1 cellular context compared by ENCODE assay signal in the genomic region with DNA sequence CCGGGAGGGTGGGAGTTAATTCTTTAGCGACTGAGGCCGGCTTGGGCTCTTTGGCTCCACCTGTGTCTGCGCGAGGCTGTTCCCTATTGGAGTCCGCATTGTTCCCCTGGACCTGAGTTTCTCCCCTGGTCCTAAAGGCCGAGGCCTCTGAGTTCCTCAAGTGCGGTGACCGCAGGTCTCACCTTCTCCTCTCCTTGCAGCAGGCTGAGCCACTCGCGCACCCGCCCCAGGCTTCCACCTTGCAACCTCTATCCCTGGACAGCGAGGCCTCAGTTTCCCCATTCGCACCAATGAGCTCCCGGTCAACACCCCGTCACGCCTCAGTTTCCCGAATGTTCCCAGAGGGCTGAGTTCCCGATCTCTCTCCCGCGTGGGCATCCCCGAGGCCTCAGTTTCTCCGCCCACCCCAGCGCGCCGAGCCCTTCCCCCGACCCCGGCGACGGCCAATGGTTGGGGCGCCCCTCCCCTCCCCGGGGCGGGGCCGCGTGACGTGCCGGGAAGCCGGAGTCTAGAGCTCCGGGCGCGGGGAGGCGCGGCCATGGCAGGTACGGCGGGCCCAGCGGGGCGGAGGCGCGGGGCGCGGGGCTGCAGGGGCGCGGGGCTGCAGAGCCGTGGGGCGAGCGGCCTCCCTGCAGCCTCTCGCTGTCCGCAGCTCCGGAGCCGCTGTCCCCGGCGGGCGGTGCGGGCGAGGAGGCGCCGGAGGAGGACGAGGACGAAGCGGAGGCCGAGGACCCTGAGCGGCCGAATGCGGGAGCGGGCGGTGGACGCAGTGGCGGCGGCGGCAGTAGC.
A peak's percentile ranks its signal among the peaks of the same experiment; 100 is the strongest.
TF ChIP-seq lines count a peak whose summit lies in the region.

A gene with protein sequence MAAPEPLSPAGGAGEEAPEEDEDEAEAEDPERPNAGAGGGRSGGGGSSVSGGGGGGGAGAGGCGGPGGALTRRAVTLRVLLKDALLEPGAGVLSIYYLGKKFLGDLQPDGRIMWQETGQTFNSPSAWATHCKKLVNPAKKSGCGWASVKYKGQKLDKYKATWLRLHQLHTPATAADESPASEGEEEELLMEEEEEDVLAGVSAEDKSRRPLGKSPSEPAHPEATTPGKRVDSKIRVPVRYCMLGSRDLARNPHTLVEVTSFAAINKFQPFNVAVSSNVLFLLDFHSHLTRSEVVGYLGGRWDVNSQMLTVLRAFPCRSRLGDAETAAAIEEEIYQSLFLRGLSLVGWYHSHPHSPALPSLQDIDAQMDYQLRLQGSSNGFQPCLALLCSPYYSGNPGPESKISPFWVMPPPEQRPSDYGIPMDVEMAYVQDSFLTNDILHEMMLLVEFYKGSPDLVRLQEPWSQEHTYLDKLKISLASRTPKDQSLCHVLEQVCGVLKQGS (plus strand): TSS at position 507 of the 789 bp plus-strand sequence. CDS start 32 bp downstream, at position 539.

TF ChIP-seq in H1, 55 proteins besides CTCF, POLR2A, EP300 and RAD21 (continued from another document and continues in another):
- TF ChIP-seq KDM1A (IDR thresholded peaks at IDR 0.05; ENCODE audit: borderline replicate concordance, low read length), result peak; percentile 52; the same call in 1 of the 2 replicates
- TF ChIP-seq SIX5 (IDR thresholded peaks at IDR 0.05; ENCODE audit: low read depth, low read length), result no peak
- no peak for TF ChIP-seq TEAD4 (IDR thresholded peaks at IDR 0.05; ENCODE audit: low read depth, low read length)
- peak; percentile 12 for TF ChIP-seq POLR2AphosphoS5 (IDR thresholded peaks at IDR 0.05; ENCODE audit: low read depth, low read length)
- TF ChIP-seq TAF7 (optimal IDR thresholded peaks at IDR 0.05; ENCODE audit: borderline replicate concordance, low read depth, low read length), result peak; percentile 49
- TF ChIP-seq, protein P1, sequence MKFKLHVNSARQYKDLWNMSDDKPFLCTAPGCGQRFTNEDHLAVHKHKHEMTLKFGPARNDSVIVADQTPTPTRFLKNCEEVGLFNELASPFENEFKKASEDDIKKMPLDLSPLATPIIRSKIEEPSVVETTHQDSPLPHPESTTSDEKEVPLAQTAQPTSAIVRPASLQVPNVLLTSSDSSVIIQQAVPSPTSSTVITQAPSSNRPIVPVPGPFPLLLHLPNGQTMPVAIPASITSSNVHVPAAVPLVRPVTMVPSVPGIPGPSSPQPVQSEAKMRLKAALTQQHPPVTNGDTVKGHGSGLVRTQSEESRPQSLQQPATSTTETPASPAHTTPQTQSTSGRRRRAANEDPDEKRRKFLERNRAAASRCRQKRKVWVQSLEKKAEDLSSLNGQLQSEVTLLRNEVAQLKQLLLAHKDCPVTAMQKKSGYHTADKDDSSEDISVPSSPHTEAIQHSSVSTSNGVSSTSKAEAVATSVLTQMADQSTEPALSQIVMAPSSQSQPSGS (IDR thresholded peaks at IDR 0.05; ENCODE audit: low read length), result peak; percentile 23; the same call in 1 of the 2 replicates
- no peak for TF ChIP-seq POU5F1 (IDR thresholded peaks at IDR 0.05; ENCODE audit: low read depth, low read length)
- 0 out of 2 replicates have a peak, but pooled peaks have one; percentile 68 for TF ChIP-seq FOSL1 (IDR thresholded peaks at IDR 0.05; ENCODE audit: insufficient read depth, low read depth, low read length)
- TF ChIP-seq JUND (IDR thresholded peaks at IDR 0.05; ENCODE audit: low read length), result no peak
- peak; percentile 40 for TF ChIP-seq KDM4A (IDR thresholded peaks at IDR 0.05; ENCODE audit: low read depth, low read length, severe bottlenecking)
- TF ChIP-seq SIRT6 (IDR thresholded peaks at IDR 0.05; ENCODE audit: low read length), result no peak
- no peak for TF ChIP-seq SAP30 (IDR thresholded peaks at IDR 0.05; ENCODE audit: insufficient read depth, insufficient replicate concordance, low read length)
- TF ChIP-seq CHD2 (IDR thresholded peaks at IDR 0.05; ENCODE audit: low read length), result no peak
- TF ChIP-seq PHF8 (conservative IDR thresholded peaks at IDR 0.05; ENCODE audit: low read depth, low read length), result peak; percentile 60
- TF ChIP-seq, protein P2, sequence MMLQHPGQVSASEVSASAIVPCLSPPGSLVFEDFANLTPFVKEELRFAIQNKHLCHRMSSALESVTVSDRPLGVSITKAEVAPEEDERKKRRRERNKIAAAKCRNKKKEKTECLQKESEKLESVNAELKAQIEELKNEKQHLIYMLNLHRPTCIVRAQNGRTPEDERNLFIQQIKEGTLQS (IDR thresholded peaks at IDR 0.05; ENCODE audit: insufficient read depth, low read depth, low read length), result no peak
- TF ChIP-seq TAF1 (IDR thresholded peaks at IDR 0.05; ENCODE audit: low read depth, low read length), result peak; percentile 51; the same call in 1 of the 2 replicates
- peak; percentile 26; the same call in 1 of the 2 replicates for TF ChIP-seq NRF1 (IDR thresholded peaks at IDR 0.05; ENCODE audit: low read depth, low read length)
- TF ChIP-seq ZNF274 (IDR thresholded peaks at IDR 0.05; ENCODE audit: borderline replicate concordance, extremely low read depth, low read length), result no peak
- no peak for TF ChIP-seq HDAC2 (IDR thresholded peaks at IDR 0.05; ENCODE audit: borderline replicate concordance in 1 of 2, low read depth in 2 of 2, low read length in 2 of 2)
- no peak; a peak in 1 of 4 replicates for TF ChIP-seq SIN3A (conservative IDR thresholded peaks at IDR 0.05 in 1 of 2, IDR thresholded peaks at IDR 0.05 in 1 of 2; ENCODE audit: low read depth in 1 of 2, low read length in 2 of 2)
- TF ChIP-seq JUN (IDR thresholded peaks at IDR 0.05; ENCODE audit: low read depth, low read length), result no peak
- TF ChIP-seq KDM5A (IDR thresholded peaks at IDR 0.05; ENCODE audit: low read length), result no peak
- TF ChIP-seq ASH2L (IDR thresholded peaks at IDR 0.05; ENCODE audit: low read length), result peak; percentile 78
- no peak for TF ChIP-seq MAFK (IDR thresholded peaks at IDR 0.05; ENCODE audit: low read depth, low read length)
- peak; percentile 72; the same call in 1 of the 2 replicates for TF ChIP-seq CREB1 (IDR thresholded peaks at IDR 0.05)
- no peak for TF ChIP-seq SUZ12 (IDR thresholded peaks at IDR 0.05; ENCODE audit: low read length)
- TF ChIP-seq RXRA (IDR thresholded peaks at IDR 0.05; ENCODE audit: insufficient read depth, low read depth, low read length), result no peak
- TF ChIP-seq CHD1 (IDR thresholded peaks at IDR 0.05; ENCODE audit: low read depth, low read length), result 0 out of 2 replicates have a peak, but pooled peaks have one; percentile 43
- TF ChIP-seq, protein P3, sequence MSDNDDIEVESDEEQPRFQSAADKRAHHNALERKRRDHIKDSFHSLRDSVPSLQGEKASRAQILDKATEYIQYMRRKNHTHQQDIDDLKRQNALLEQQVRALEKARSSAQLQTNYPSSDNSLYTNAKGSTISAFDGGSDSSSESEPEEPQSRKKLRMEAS (IDR thresholded peaks at IDR 0.05), result peak; percentile 55
- no peak; the same call in 1 of the 2 replicates for TF ChIP-seq SP4 (IDR thresholded peaks at IDR 0.05; ENCODE audit: low read length)
- no peak for TF ChIP-seq RNF2 (IDR thresholded peaks at IDR 0.05; ENCODE audit: borderline replicate concordance, low read depth, low read length, missing control alignments, poor library complexity, severe bottlenecking)
- no peak for TF ChIP-seq BRCA1 (IDR thresholded peaks at IDR 0.05; ENCODE audit: low read depth, low read length)
- no peak for TF ChIP-seq CTBP2 (IDR thresholded peaks at IDR 0.05; ENCODE audit: borderline replicate concordance, insufficient read depth, insufficient read length, low read length)
- TF ChIP-seq SP2 (IDR thresholded peaks at IDR 0.05; ENCODE audit: low read length), result no peak
- TF ChIP-seq TBP (IDR thresholded peaks at IDR 0.05; ENCODE audit: low read depth, low read length), result peak; percentile 25; the same call in 1 of the 2 replicates
- no peak for TF ChIP-seq NANOG (IDR thresholded peaks at IDR 0.05; ENCODE audit: insufficient read depth, low read depth, low read length, poor library complexity, severe bottlenecking)
- TF ChIP-seq CBX8 (IDR thresholded peaks at IDR 0.05; ENCODE audit: borderline replicate concordance, low read depth, low read length), result no peak
- TF ChIP-seq TCF12 (IDR thresholded peaks at IDR 0.05; ENCODE audit: low read depth, low read length), result no peak
- no peak for TF ChIP-seq HDAC6 (IDR thresholded peaks at IDR 0.05; ENCODE audit: low read depth, low read length)
- TF ChIP-seq, protein P4, sequence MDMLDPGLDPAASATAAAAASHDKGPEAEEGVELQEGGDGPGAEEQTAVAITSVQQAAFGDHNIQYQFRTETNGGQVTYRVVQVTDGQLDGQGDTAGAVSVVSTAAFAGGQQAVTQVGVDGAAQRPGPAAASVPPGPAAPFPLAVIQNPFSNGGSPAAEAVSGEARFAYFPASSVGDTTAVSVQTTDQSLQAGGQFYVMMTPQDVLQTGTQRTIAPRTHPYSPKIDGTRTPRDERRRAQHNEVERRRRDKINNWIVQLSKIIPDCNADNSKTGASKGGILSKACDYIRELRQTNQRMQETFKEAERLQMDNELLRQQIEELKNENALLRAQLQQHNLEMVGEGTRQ (IDR thresholded peaks at IDR 0.05; ENCODE audit: low read length), result 0 out of 2 replicates have a peak, but pooled peaks have one; percentile 12
- 0 out of 2 replicates have a peak, but pooled peaks have one; percentile 58 for TF ChIP-seq RBBP5 (IDR thresholded peaks at IDR 0.05; ENCODE audit: borderline replicate concordance, low read depth, low read length)
- TF ChIP-seq, protein P5, sequence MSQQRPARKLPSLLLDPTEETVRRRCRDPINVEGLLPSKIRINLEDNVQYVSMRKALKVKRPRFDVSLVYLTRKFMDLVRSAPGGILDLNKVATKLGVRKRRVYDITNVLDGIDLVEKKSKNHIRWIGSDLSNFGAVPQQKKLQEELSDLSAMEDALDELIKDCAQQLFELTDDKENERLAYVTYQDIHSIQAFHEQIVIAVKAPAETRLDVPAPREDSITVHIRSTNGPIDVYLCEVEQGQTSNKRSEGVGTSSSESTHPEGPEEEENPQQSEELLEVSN (IDR thresholded peaks at IDR 0.05), result 0 out of 2 replicates have a peak, but pooled peaks have one; percentile 13
- no peak for TF ChIP-seq CEBPB (IDR thresholded peaks at IDR 0.05; ENCODE audit: low read depth, low read length)
- TF ChIP-seq CBX5 (IDR thresholded peaks at IDR 0.05; ENCODE audit: low read depth, low read length), result no peak
- no peak for TF ChIP-seq SP1 (IDR thresholded peaks at IDR 0.05; ENCODE audit: low read depth, low read length)
- no peak for TF ChIP-seq RFX5 (IDR thresholded peaks at IDR 0.05; ENCODE audit: borderline replicate concordance, low read depth, low read length)
- TF ChIP-seq, protein P6, sequence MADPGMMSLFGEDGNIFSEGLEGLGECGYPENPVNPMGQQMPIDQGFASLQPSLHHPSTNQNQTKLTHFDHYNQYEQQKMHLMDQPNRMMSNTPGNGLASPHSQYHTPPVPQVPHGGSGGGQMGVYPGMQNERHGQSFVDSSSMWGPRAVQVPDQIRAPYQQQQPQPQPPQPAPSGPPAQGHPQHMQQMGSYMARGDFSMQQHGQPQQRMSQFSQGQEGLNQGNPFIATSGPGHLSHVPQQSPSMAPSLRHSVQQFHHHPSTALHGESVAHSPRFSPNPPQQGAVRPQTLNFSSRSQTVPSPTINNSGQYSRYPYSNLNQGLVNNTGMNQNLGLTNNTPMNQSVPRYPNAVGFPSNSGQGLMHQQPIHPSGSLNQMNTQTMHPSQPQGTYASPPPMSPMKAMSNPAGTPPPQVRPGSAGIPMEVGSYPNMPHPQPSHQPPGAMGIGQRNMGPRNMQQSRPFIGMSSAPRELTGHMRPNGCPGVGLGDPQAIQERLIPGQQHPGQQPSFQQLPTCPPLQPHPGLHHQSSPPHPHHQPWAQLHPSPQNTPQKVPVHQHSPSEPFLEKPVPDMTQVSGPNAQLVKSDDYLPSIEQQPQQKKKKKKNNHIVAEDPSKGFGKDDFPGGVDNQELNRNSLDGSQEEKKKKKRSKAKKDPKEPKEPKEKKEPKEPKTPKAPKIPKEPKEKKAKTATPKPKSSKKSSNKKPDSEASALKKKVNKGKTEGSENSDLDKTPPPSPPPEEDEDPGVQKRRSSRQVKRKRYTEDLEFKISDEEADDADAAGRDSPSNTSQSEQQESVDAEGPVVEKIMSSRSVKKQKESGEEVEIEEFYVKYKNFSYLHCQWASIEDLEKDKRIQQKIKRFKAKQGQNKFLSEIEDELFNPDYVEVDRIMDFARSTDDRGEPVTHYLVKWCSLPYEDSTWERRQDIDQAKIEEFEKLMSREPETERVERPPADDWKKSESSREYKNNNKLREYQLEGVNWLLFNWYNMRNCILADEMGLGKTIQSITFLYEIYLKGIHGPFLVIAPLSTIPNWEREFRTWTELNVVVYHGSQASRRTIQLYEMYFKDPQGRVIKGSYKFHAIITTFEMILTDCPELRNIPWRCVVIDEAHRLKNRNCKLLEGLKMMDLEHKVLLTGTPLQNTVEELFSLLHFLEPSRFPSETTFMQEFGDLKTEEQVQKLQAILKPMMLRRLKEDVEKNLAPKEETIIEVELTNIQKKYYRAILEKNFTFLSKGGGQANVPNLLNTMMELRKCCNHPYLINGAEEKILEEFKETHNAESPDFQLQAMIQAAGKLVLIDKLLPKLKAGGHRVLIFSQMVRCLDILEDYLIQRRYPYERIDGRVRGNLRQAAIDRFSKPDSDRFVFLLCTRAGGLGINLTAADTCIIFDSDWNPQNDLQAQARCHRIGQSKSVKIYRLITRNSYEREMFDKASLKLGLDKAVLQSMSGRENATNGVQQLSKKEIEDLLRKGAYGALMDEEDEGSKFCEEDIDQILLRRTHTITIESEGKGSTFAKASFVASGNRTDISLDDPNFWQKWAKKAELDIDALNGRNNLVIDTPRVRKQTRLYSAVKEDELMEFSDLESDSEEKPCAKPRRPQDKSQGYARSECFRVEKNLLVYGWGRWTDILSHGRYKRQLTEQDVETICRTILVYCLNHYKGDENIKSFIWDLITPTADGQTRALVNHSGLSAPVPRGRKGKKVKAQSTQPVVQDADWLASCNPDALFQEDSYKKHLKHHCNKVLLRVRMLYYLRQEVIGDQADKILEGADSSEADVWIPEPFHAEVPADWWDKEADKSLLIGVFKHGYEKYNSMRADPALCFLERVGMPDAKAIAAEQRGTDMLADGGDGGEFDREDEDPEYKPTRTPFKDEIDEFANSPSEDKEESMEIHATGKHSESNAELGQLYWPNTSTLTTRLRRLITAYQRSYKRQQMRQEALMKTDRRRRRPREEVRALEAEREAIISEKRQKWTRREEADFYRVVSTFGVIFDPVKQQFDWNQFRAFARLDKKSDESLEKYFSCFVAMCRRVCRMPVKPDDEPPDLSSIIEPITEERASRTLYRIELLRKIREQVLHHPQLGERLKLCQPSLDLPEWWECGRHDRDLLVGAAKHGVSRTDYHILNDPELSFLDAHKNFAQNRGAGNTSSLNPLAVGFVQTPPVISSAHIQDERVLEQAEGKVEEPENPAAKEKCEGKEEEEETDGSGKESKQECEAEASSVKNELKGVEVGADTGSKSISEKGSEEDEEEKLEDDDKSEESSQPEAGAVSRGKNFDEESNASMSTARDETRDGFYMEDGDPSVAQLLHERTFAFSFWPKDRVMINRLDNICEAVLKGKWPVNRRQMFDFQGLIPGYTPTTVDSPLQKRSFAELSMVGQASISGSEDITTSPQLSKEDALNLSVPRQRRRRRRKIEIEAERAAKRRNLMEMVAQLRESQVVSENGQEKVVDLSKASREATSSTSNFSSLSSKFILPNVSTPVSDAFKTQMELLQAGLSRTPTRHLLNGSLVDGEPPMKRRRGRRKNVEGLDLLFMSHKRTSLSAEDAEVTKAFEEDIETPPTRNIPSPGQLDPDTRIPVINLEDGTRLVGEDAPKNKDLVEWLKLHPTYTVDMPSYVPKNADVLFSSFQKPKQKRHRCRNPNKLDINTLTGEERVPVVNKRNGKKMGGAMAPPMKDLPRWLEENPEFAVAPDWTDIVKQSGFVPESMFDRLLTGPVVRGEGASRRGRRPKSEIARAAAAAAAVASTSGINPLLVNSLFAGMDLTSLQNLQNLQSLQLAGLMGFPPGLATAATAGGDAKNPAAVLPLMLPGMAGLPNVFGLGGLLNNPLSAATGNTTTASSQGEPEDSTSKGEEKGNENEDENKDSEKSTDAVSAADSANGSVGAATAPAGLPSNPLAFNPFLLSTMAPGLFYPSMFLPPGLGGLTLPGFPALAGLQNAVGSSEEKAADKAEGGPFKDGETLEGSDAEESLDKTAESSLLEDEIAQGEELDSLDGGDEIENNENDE (IDR thresholded peaks at IDR 0.05; ENCODE audit: insufficient replicate concordance, low read length), result no peak
